14 cellular contexts compared by ENCODE assay signal in genomic region chr16:10368984-10369551, GRCh38. TPM values are rescaled to one million over a fixed set of nuclear protein-coding genes. Genes with fewer than 3 reads are reported as not detected.
DNase-seq lines count a peak whose midpoint lies in the region; ATAC-seq and TF ChIP-seq lines count a peak whose summit lies in the region.
"Had no signal": no experiment of that assay in that cellular context is flagged by ENCODE, and none has a peak within 500 bp of the region (broad histone marks: within the 10 kb centered on the region; RNA-seq: fewer than 3 reads in every experiment).

No MANE protein-coding gene starts in this region.

- no peak overlapping the region for H4K5ac ChIP-seq in IMR-90 (ENCODE audit: low read depth, low read length)

- H3K27ac ChIP-seq in IMR-90 (ENCODE audit: insufficient read depth, low read length) = no peak overlapping the region
- no peak overlapping the region for H3K27ac ChIP-seq in brain microvascular endothelial cell
- H3K27ac ChIP-seq: BLaER1, prostate gland had no signal

- H3K4me3 ChIP-seq in IMR-90 (ENCODE audit: insufficient read depth, low read depth, low read length) (no peak overlapping the region), brain microvascular endothelial cell (ENCODE audit: low read depth, low read length) (no peak overlapping the region)
- H3K4me3 ChIP-seq: BLaER1, prostate gland had no signal

- CTCF ChIA-PET in IMR-90 (lab: Yijun Ruan, JAX) = no interaction called here

- H2AK5ac ChIP-seq in IMR-90 (ENCODE audit: low read depth, low read length) = no peak overlapping the region

- peak overlapping the region; percentile 65 for H2AK9ac ChIP-seq in IMR-90 (replicated peaks; ENCODE audit: low read depth, low read length, poor library complexity)

- no peak overlapping the region for H2BK120ac ChIP-seq in IMR-90 (ENCODE audit: low read depth, low read length)

- peaks cover 2% of the 10 kb centered on the region for H3K9me3 ChIP-seq in IMR-90 (ENCODE audit: control insufficient read depth, insufficient read depth, low read length)
- H3K9me3 ChIP-seq: prostate gland had no signal

- no peak overlapping the region for H3K56ac ChIP-seq in IMR-90 (ENCODE audit: extremely low read depth, insufficient read depth, low read length)

- in situ Hi-C loops in IMR-90 (cut with MboI; ENCODE audit: low sequenced_read_pairs) (no loop called here), brain microvascular endothelial cell (cut with HindIII; ENCODE audit: low pct_ligation_motif_present, low sequenced_read_pairs) (no loop called here)

- H3K79me1 ChIP-seq in IMR-90 (ENCODE audit: low read depth in 1 of 2, low read length in 2 of 2) = no peaks in the 10 kb centered on the region

- intact Hi-C loops in IMR-90 (cut with micrococcal nuclease) = no loop called here

- H3K27me3 ChIP-seq in IMR-90 (ENCODE audit: control insufficient read depth, insufficient read depth, low read length) = no peaks in the 10 kb centered on the region
- H3K27me3 ChIP-seq in brain microvascular endothelial cell (replicated peaks) = no peaks in the 10 kb centered on the region
- H3K27me3 ChIP-seq: BLaER1 had no signal

- H4K91ac ChIP-seq in IMR-90 (ENCODE audit: insufficient read depth, low read depth, low read length) = no peak overlapping the region

- WGBS in IMR-90 (ENCODE audit: extremely low coverage in 2 of 2, insufficient read length in 1 of 2), 2 experiments = no CpG with 5 or more reads among the region's 2 CpGs

- TF ChIP-seq POLR2A in IMR-90 (IDR thresholded peaks at IDR 0.05; ENCODE audit: low read depth, low read length) = no peak

- H2BK15ac ChIP-seq in IMR-90 (ENCODE audit: low read depth, low read length) = no peak overlapping the region

- H3K4ac ChIP-seq in IMR-90 (ENCODE audit: low read depth, low read length) = no peak overlapping the region

- dilution Hi-C loops in IMR-90 (cut with HindIII; ENCODE audit: low sequenced_read_pairs, unreplicated experiment) = no loop called here

- no peak overlapping the region for H3K4me2 ChIP-seq in IMR-90 (ENCODE audit: low read depth, low read length)
- H3K4me2 ChIP-seq: BLaER1 had no signal

- peak; percentile 52 for DNase-seq in DMS 273 (lab: John Stamatoyannopoulos, UW; ENCODE audit: unreplicated experiment)
- no peak for DNase-seq in IMR-90
- DNase-seq in brain microvascular endothelial cell = no peak
- DNase-seq in left lobe of liver (ENCODE audit: low spot score) = no peak
- no peak for DNase-seq in COR-L47 (lab: John Stamatoyannopoulos, UW)
- DNase-seq: activated CD4-positive, alpha-beta T cell treated with anti-CD3 and anti-CD28 coated beads for 48 hours; NCI-H1436; NCI-H526 treated with DMSO at 0.1 percent for 48 hours; stimulated activated naive CD8-positive, alpha-beta T cell treated with anti-CD3 and anti-CD28 coated beads, Interleukin-15, Interleukin-2, amounts not matched to agents 100 U/mL and 50 U/mL, for 24 hours had no signal

- ATAC-seq in IMR-90 (ENCODE audit: low read depth) (no peak), left lobe of liver (peak; percentile 87), GM19328 (IDR thresholded peaks at IDR 0.05; ENCODE audit: unreplicated experiment) (no peak), HG03378 (IDR thresholded peaks at IDR 0.05; ENCODE audit: unreplicated experiment) (no peak), HG03520 (IDR thresholded peaks at IDR 0.05; ENCODE audit: unreplicated experiment) (no peak)
- ATAC-seq: stimulated activated naive CD8-positive, alpha-beta T cell treated with anti-CD3 and anti-CD28 coated beads, Interleukin-15, Interleukin-2, amounts not matched to agents 100 U/mL and 50 U/mL, for 24 hours had no signal

- POLR2A ChIA-PET in IMR-90 (lab: Charles Lee; ENCODE audit: unreplicated experiment) = no interaction called here

- TF ChIP-seq CTCF in IMR-90 (conservative IDR thresholded peaks at IDR 0.05; ENCODE audit: low read depth, low read length) (no peak), brain microvascular endothelial cell (IDR thresholded peaks at IDR 0.05; ENCODE audit: low read depth, low read length, missing control alignments) (peak; percentile 17)

- H3K14ac ChIP-seq in IMR-90 (replicated peaks; ENCODE audit: low read depth, low read length) = no peak overlapping the region

- no peaks in the 10 kb centered on the region for H3K4me1 ChIP-seq in IMR-90 (ENCODE audit: control insufficient read depth, insufficient read depth, low read length)
- H3K4me1 ChIP-seq: BLaER1, prostate gland had no signal

- no peak overlapping the region for H2BK5ac ChIP-seq in IMR-90 (ENCODE audit: low read depth, low read length, poor library complexity, severe bottlenecking)

- H3K36me3 ChIP-seq in IMR-90 (ENCODE audit: control insufficient read depth, insufficient read depth, low read length) (no peaks in the 10 kb centered on the region), brain microvascular endothelial cell (replicated peaks) (no peaks in the 10 kb centered on the region)
- H3K36me3 ChIP-seq: BLaER1, prostate gland had no signal

- no peaks in the 10 kb centered on the region for H3K9me1 ChIP-seq in IMR-90 (ENCODE audit: insufficient read depth, low read length)

- no peak overlapping the region for H3K18ac ChIP-seq in IMR-90 (ENCODE audit: low read depth, low read length)

- H2AFZ ChIP-seq in IMR-90 (replicated peaks; ENCODE audit: low read length, poor library complexity) = no peak overlapping the region

- no peak overlapping the region for H4K8ac ChIP-seq in IMR-90 (ENCODE audit: low read depth in 2 of 2, low read length in 2 of 2)

- no peak overlapping the region for H2BK20ac ChIP-seq in IMR-90 (ENCODE audit: low read depth, low read length)

- no peaks in the 10 kb centered on the region for H4K20me1 ChIP-seq in IMR-90 (ENCODE audit: insufficient read depth, low read length)
- H4K20me1 ChIP-seq: BLaER1 had no signal

- no peak overlapping the region for H3K9ac ChIP-seq in IMR-90 (ENCODE audit: low read depth, low read length)
- H3K9ac ChIP-seq: BLaER1 had no signal

- no peak overlapping the region for H3K23ac ChIP-seq in IMR-90 (ENCODE audit: low read depth, low read length)

- TF ChIP-seq RAD21 in IMR-90 (IDR thresholded peaks at IDR 0.05; ENCODE audit: low read length) = no peak

- no TSS peak for BruUV-seq in IMR-90 (replicated peaks; lab: Mats Ljungman, UMichigan)

TF ChIP-seq in IMR-90, 13 proteins besides CTCF, POLR2A, EP300 and RAD21:
- TF ChIP-seq, protein P1, sequence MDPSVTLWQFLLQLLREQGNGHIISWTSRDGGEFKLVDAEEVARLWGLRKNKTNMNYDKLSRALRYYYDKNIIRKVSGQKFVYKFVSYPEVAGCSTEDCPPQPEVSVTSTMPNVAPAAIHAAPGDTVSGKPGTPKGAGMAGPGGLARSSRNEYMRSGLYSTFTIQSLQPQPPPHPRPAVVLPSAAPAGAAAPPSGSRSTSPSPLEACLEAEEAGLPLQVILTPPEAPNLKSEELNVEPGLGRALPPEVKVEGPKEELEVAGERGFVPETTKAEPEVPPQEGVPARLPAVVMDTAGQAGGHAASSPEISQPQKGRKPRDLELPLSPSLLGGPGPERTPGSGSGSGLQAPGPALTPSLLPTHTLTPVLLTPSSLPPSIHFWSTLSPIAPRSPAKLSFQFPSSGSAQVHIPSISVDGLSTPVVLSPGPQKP (IDR thresholded peaks at IDR 0.05; ENCODE audit: borderline replicate concordance, low read depth, low read length) = no peak
- no peak for TF ChIP-seq CHD1 (IDR thresholded peaks at IDR 0.05; ENCODE audit: low read depth, low read length)
- TF ChIP-seq RFX5 (IDR thresholded peaks at IDR 0.05; ENCODE audit: low read depth, low read length) = no peak
- TF ChIP-seq MAZ (IDR thresholded peaks at IDR 0.05; ENCODE audit: borderline replicate concordance, low read depth, low read length) = no peak
- no peak for TF ChIP-seq CEBPB (IDR thresholded peaks at IDR 0.05; ENCODE audit: low read depth, low read length)

RNA-seq across cellular contexts. Expression of gene ATF7IP2, which starts 16.8 kb away (rescaled TPM):
- 2.7 and 2.8 TPM in 2 replicates for total RNA-seq in IMR-90 (2012; rRNA removed)
- polyA plus RNA-seq in IMR-90 (2012; rRNA removed) = 2.5 and 3.6 TPM in 2 replicates
- polyA plus RNA-seq in IMR-90 (2012; cell fraction: cytosol; rRNA removed) = 0.48 and 0.71 TPM in 2 replicates
- polyA plus RNA-seq in IMR-90 (2012; cell fraction: nucleus; rRNA removed; ENCODE audit: low replicate concordance) = 1.4 and 11.4 TPM in 2 replicates
- total RNA-seq in left lobe of liver = 29.7 TPM
